ENCODE assay signal across 35 cellular contexts in genomic region chr1:194640322-194640721, GRCh38.
"Had no signal": no experiment of that assay in that cellular context is flagged by ENCODE, and none has a peak within 500 bp of the region (broad histone marks: within the 10 kb centered on the region; RNA-seq: fewer than 3 reads in every experiment).

No MANE protein-coding gene starts in this region.

- H3K27me3 ChIP-seq: MG63 had no signal

- H3K9me3 ChIP-seq: MG63 had no signal

- DNase-seq: Karpas-422, Kasumi-1, MG63, MM.1S, MV-4-11, NCI-H1048, NCI-H1092, NCI-H1092 treated with DMSO at 0.1 percent for 48 hours, NCI-H1105, NCI-H1105 treated with DMSO at 0.1 percent for 48 hours, NCI-H1417, NCI-H1417 treated with DMSO at 0.1 percent for 48 hours, NCI-H1436, NCI-H1436 treated with DMSO at 0.1 percent for 48 hours, NCI-H146, NCI-H1694, NCI-H1694 treated with DMSO at 0.1 percent for 48 hours, NCI-H187, NCI-H187 treated with DMSO at 0.1 percent for 48 hours, NCI-H1930, NCI-H2029, NCI-H2029 treated with DMSO at 0.1 percent for 48 hours, NCI-H2081, NCI-H2081 treated with DMSO at 0.1 percent for 48 hours, NCI-H2107, NCI-H2171, NCI-H2171 treated with DMSO at 0.1 percent for 48 hours, NCI-H2227 treated with DMSO at 0.1 percent for 48 hours, NCI-H226, NCI-H345, NCI-H446, NCI-H446 treated with DMSO at 0.1 percent for 48 hours, NCI-H510A, NCI-H510A treated with DMSO at 0.1 percent for 48 hours, NCI-H524 had no signal

- H3K4me3 ChIP-seq: MG63 had no signal

- H3K36me3 ChIP-seq: MG63 had no signal
